In genomic region chr1:29319300-29320110, GRCh38 we compare ENCODE assay signal across 1 cellular context.
TF ChIP-seq lines count a peak whose summit lies in the region.

No MANE protein-coding gene starts in this region.

TF ChIP-seq in HepG2, 621 proteins besides CTCF, POLR2A, EP300 and RAD21 (continued from another document):
- TF ChIP-seq ZNF142 (CRISPR knock-in tag; IDR thresholded peaks at IDR 0.05) (no peak), ARID5B (CRISPR knock-in tag; IDR thresholded peaks at IDR 0.05) (0 out of 2 replicates have a peak, but pooled peaks have one; percentile 14)
